ENCODE assay signal across 1 cellular context in the genomic region with DNA sequence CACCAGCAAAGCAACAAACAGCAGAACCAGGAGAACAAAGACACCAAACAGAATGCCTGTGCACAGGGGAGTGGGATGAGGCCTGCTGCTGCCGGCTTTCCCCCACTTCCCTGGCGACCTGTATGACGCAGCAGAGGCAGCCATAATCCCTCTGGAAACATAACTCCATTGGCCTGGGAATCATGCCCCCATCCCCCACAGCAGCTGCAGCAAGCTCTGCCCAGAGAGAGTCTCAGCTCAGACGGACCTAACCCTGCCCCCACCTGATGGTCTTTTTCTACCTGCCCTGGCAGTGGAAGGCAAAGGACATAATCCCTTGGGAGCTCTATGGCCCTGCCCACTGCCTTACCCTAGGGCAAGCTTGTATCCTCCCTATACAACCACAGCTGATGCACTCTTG.
TF ChIP-seq lines count a peak whose summit lies in the region.

No MANE protein-coding gene starts in this region.

TF ChIP-seq in GM23338, 12 proteins besides CTCF, POLR2A, EP300 and RAD21:
- TF ChIP-seq, protein P1, sequence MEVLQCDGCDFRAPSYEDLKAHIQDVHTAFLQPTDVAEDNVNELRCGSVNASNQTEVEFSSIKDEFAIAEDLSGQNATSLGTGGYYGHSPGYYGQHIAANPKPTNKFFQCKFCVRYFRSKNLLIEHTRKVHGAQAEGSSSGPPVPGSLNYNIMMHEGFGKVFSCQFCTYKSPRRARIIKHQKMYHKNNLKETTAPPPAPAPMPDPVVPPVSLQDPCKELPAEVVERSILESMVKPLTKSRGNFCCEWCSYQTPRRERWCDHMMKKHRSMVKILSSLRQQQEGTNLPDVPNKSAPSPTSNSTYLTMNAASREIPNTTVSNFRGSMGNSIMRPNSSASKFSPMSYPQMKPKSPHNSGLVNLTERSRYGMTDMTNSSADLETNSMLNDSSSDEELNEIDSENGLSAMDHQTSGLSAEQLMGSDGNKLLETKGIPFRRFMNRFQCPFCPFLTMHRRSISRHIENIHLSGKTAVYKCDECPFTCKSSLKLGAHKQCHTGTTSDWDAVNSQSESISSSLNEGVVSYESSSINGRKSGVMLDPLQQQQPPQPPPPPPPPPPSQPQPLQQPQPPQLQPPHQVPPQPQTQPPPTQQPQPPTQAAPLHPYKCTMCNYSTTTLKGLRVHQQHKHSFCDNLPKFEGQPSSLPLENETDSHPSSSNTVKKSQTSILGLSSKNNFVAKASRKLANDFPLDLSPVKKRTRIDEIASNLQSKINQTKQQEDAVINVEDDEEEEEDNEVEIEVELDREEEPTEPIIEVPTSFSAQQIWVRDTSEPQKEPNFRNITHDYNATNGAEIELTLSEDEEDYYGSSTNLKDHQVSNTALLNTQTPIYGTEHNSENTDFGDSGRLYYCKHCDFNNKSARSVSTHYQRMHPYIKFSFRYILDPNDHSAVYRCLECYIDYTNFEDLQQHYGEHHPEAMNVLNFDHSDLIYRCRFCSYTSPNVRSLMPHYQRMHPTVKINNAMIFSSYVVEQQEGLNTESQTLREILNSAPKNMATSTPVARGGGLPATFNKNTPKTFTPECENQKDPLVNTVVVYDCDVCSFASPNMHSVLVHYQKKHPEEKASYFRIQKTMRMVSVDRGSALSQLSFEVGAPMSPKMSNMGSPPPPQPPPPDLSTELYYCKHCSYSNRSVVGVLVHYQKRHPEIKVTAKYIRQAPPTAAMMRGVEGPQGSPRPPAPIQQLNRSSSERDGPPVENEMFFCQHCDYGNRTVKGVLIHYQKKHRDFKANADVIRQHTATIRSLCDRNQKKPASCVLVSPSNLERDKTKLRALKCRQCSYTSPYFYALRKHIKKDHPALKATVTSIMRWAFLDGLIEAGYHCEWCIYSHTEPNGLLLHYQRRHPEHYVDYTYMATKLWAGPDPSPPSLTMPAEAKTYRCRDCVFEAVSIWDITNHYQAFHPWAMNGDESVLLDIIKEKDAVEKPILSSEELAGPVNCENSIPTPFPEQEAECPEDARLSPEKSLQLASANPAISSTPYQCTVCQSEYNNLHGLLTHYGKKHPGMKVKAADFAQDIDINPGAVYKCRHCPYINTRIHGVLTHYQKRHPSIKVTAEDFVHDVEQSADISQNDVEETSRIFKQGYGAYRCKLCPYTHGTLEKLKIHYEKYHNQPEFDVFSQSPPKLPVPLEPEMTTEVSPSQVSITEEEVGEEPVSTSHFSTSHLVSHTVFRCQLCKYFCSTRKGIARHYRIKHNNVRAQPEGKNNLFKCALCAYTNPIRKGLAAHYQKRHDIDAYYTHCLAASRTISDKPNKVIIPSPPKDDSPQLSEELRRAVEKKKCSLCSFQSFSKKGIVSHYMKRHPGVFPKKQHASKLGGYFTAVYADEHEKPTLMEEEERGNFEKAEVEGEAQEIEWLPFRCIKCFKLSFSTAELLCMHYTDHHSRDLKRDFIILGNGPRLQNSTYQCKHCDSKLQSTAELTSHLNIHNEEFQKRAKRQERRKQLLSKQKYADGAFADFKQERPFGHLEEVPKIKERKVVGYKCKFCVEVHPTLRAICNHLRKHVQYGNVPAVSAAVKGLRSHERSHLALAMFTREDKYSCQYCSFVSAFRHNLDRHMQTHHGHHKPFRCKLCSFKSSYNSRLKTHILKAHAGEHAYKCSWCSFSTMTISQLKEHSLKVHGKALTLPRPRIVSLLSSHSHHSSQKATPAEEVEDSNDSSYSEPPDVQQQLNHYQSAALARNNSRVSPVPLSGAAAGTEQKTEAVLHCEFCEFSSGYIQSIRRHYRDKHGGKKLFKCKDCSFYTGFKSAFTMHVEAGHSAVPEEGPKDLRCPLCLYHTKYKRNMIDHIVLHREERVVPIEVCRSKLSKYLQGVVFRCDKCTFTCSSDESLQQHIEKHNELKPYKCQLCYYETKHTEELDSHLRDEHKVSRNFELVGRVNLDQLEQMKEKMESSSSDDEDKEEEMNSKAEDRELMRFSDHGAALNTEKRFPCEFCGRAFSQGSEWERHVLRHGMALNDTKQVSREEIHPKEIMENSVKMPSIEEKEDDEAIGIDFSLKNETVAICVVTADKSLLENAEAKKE (CRISPR knock-in tag; IDR thresholded peaks at IDR 0.05) = no peak
- no peak for TF ChIP-seq ZNF114 (CRISPR knock-in tag; IDR thresholded peaks at IDR 0.05)
- TF ChIP-seq STAT1 (IDR thresholded peaks at IDR 0.05; ENCODE audit: unreplicated experiment) = no peak
- TF ChIP-seq NANOG (IDR thresholded peaks at IDR 0.05; ENCODE audit: borderline replicate concordance) = no peak
- TF ChIP-seq, protein P2, sequence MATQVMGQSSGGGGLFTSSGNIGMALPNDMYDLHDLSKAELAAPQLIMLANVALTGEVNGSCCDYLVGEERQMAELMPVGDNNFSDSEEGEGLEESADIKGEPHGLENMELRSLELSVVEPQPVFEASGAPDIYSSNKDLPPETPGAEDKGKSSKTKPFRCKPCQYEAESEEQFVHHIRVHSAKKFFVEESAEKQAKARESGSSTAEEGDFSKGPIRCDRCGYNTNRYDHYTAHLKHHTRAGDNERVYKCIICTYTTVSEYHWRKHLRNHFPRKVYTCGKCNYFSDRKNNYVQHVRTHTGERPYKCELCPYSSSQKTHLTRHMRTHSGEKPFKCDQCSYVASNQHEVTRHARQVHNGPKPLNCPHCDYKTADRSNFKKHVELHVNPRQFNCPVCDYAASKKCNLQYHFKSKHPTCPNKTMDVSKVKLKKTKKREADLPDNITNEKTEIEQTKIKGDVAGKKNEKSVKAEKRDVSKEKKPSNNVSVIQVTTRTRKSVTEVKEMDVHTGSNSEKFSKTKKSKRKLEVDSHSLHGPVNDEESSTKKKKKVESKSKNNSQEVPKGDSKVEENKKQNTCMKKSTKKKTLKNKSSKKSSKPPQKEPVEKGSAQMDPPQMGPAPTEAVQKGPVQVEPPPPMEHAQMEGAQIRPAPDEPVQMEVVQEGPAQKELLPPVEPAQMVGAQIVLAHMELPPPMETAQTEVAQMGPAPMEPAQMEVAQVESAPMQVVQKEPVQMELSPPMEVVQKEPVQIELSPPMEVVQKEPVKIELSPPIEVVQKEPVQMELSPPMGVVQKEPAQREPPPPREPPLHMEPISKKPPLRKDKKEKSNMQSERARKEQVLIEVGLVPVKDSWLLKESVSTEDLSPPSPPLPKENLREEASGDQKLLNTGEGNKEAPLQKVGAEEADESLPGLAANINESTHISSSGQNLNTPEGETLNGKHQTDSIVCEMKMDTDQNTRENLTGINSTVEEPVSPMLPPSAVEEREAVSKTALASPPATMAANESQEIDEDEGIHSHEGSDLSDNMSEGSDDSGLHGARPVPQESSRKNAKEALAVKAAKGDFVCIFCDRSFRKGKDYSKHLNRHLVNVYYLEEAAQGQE (IDR thresholded peaks at IDR 0.05; ENCODE audit: unreplicated experiment) = no peak
- TF ChIP-seq EZH2phosphoT487 (IDR thresholded peaks at IDR 0.05; ENCODE audit: unreplicated experiment) = no peak
- no peak for TF ChIP-seq POLR2AphosphoS5 (IDR thresholded peaks at IDR 0.05; ENCODE audit: low read depth)
- no peak for TF ChIP-seq JUNB (IDR thresholded peaks at IDR 0.05; ENCODE audit: unreplicated experiment)
- TF ChIP-seq, protein P3, sequence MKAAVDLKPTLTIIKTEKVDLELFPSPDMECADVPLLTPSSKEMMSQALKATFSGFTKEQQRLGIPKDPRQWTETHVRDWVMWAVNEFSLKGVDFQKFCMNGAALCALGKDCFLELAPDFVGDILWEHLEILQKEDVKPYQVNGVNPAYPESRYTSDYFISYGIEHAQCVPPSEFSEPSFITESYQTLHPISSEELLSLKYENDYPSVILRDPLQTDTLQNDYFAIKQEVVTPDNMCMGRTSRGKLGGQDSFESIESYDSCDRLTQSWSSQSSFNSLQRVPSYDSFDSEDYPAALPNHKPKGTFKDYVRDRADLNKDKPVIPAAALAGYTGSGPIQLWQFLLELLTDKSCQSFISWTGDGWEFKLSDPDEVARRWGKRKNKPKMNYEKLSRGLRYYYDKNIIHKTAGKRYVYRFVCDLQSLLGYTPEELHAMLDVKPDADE (IDR thresholded peaks at IDR 0.05) = no peak
- no peak for TF ChIP-seq ZNF331 (CRISPR knock-in tag; IDR thresholded peaks at IDR 0.05; ENCODE audit: low read depth)
- TF ChIP-seq EZH2 (IDR thresholded peaks at IDR 0.05; ENCODE audit: low read depth, unreplicated experiment) = no peak
